In genomic region chr19:39846176-39846677, GRCh38 we compare ENCODE assay signal across 8 cellular contexts.
DNase-seq lines count a peak whose midpoint lies in the region; ATAC-seq and TF ChIP-seq lines count a peak whose summit lies in the region.

TSS of gene FBL (minus strand) at chr19:39846379. CDS start at chr19:39846300, 79 bp downstream.

- DNase-seq in AG08395 (ENCODE audit: low spot score) (peak; percentile 99), NCI-H345 (lab: John Stamatoyannopoulos, UW) (peak; percentile 99), islet precursor cell (peak; percentile 95)
- DNase-seq in activated CD4-positive, CD25-positive, alpha-beta regulatory T cell treated with anti-CD3 and anti-CD28 coated beads, Interleukin-2, amount 50 U/mL, for 16 hours (ENCODE audit: low read depth, low spot score) = peak; percentile 95
- peak; percentile 95 for DNase-seq in central memory CD4-positive, alpha-beta T cell
- DNase-seq in stimulated activated CD4-positive, alpha-beta T cell treated with anti-CD3 and anti-CD28 coated beads, Interleukin-12 subunit alpha, Interleukin-12 subunit beta, amount 100 ng/mL, for 48 hours (ENCODE audit: low read depth in 2 of 3, low spot score in 1 of 3) = peak; percentile 93 to 98 (median 97)

- peak; percentile 93 for TF ChIP-seq POLR2A in GM18951 (IDR thresholded peaks at IDR 0.05; ENCODE audit: extremely low read depth, insufficient read depth, insufficient read length)

- ATAC-seq in HG03280 (IDR thresholded peaks at IDR 0.05; ENCODE audit: unreplicated experiment) = peak; percentile 92

- in situ Hi-C loops in GM18951 (cut with MboI; ENCODE audit: low sequenced_read_pairs, unreplicated experiment) = loop anchor here (10.0 kb wide), 1 partner anchor 171 kb away; no protein-coding TSS in a partner anchor

Comparison
In these comparisons a context has a peak if more than half of its experiments do, and no peak if none do; other contexts are left out.
1. Peak in every context shown above with its lines: DNase-seq and ATAC-seq.